Comparison of ENCODE assay signal across 1 cellular context in genomic region chr19:10565567-10566407, GRCh38.
TF ChIP-seq lines count a peak whose summit lies in the region.

KRI1 (minus strand) TSS chr19:10566010; CDS start chr19:10565999, 11 bp downstream.

TF ChIP-seq in HepG2, 621 proteins besides CTCF, POLR2A, EP300 and RAD21 (continued from another document and continues in another):
- TF ChIP-seq TEF (CRISPR knock-in tag; IDR thresholded peaks at IDR 0.05) (peak; percentile 72; the same call in 1 of the 2 replicates), ZNF281 (CRISPR knock-in tag; IDR thresholded peaks at IDR 0.05; ENCODE audit: borderline replicate concordance) (peak; percentile 23; the same call in 1 of the 2 replicates), ZNF597 (CRISPR knock-in tag; IDR thresholded peaks at IDR 0.05) (no peak), NCOR1 (IDR thresholded peaks at IDR 0.05; ENCODE audit: borderline replicate concordance, low read length) (no peak), TAF15 (IDR thresholded peaks at IDR 0.05; ENCODE audit: low read depth, low read length, poor library complexity, severe bottlenecking) (no peak), ZNF225 (CRISPR knock-in tag; IDR thresholded peaks at IDR 0.05) (no peak), ZMAT5 (CRISPR knock-in tag; IDR thresholded peaks at IDR 0.05; ENCODE audit: borderline replicate concordance, low read depth) (no peak), POLR2AphosphoS5 (IDR thresholded peaks at IDR 0.05; ENCODE audit: low read depth, low read length) (peak; percentile 84), SUZ12 (IDR thresholded peaks at IDR 0.05; ENCODE audit: low read depth, low read length) (no peak), ZNF598 (CRISPR knock-in tag; IDR thresholded peaks at IDR 0.05; ENCODE audit: borderline replicate concordance) (peak; percentile 69; the same call in 1 of the 2 replicates), KDM4B (CRISPR knock-in tag; IDR thresholded peaks at IDR 0.05) (peak; percentile 59; the same call in 1 of the 2 replicates), LRRFIP1 (CRISPR knock-in tag; conservative IDR thresholded peaks at IDR 0.05) (no peak), ZFAT (CRISPR knock-in tag; conservative IDR thresholded peaks at IDR 0.05) (no peak), GLMP (CRISPR knock-in tag; IDR thresholded peaks at IDR 0.05; ENCODE audit: borderline replicate concordance) (no peak), PATZ1 (CRISPR knock-in tag; IDR thresholded peaks at IDR 0.05) (peak; percentile 92), U2AF1 (optimal IDR thresholded peaks at IDR 0.05; ENCODE audit: low read depth, low read length) (no peak), IRF1 (CRISPR knock-in tag; IDR thresholded peaks at IDR 0.05; ENCODE audit: low read depth) (0 out of 2 replicates have a peak, but pooled peaks have one; percentile 59), THAP8 (CRISPR knock-in tag; IDR thresholded peaks at IDR 0.05; ENCODE audit: borderline replicate concordance) (peak; percentile 84), POLR2AphosphoS2 (IDR thresholded peaks at IDR 0.05; ENCODE audit: low read depth, low read length) (no peak), ZNF563 (CRISPR knock-in tag; IDR thresholded peaks at IDR 0.05) (peak; percentile 91), ZUFSP (CRISPR knock-in tag; IDR thresholded peaks at IDR 0.05; ENCODE audit: borderline replicate concordance) (no peak), MLXIP (CRISPR knock-in tag; IDR thresholded peaks at IDR 0.05; ENCODE audit: borderline replicate concordance) (peak; percentile 60; the same call in 1 of the 2 replicates), ZNF543 (CRISPR knock-in tag; IDR thresholded peaks at IDR 0.05) (no peak)
